In the genomic region with DNA sequence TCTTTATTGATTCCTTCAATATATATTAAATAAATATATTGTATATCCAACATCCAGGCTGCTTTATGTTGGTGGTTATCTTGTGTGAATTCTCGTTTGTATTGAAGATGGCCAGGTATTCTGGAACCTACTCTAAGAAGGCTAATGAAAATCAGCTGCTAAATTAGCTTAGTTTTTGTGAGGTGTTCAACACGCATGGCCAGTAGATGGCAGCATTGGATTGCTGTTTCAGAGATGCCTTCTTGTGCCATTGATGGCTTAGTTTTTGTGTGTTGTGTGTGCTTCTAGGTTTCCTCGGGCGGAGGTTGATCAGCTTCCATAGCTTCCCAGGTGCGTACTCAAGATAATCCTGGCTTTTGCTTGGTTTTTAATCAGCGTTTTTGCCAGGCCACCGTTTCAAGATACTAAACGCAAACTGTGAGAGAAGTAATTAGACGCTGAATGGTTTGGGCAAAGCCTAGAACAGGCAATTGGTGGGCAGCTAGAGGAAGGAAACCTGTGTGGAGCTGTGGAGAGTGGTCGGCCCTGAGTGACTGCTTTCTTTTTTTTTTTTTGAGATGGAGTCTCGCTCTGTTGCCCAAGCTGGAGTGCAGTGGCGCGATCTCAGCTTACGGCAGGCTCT, we compare ENCODE assay signal across 1 cellular context.
TF ChIP-seq lines count a peak whose summit lies in the region.

No MANE protein-coding gene starts in this region.

TF ChIP-seq in H1, 55 proteins besides CTCF, POLR2A, EP300 and RAD21:
- TF ChIP-seq NRF1 (IDR thresholded peaks at IDR 0.05; ENCODE audit: low read depth, low read length) (no peak), YY1 (IDR thresholded peaks at IDR 0.05; ENCODE audit: low read depth, low read length) (peak; percentile 44; the same call in 1 of the 2 replicates)
